In the genomic region with DNA sequence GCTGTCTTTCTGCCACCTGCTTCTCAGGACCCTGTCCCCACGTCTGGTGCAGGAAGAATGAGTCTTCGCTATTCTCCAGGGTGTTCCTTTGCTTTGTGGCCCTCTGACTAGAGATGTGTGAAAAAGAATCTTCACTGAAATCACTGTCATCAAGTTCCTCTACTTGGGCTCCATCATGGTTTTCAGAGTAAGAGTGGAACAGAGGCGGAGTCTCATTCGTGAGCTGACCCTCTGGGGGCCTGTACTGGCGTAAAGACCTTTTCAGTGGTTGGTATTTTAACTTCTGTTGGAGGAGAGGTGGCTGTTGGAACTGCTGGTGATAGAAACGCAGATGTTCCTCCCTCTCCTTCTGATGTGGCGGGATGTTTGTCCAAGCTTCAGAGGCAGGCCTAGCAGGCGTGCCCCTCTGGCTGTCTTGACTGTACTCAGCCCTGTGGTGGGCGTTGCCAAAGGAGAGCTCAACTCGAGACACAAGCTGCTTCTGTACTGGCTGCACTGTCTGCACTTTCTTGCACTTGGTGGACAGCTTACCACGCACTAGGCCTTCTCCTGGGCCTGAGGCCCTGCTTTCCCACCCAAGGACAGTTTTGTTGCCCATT, we compare ENCODE assay signal across 16 cellular contexts.
A peak's percentile ranks its signal among the peaks of the same experiment; 100 is the strongest.
DNase-seq lines count a peak whose midpoint lies in the region; ATAC-seq and TF ChIP-seq lines count a peak whose summit lies in the region.
"Had no signal": no experiment of that assay in that cellular context is flagged by ENCODE, and none has a peak within 500 bp of the region (broad histone marks: within the 10 kb centered on the region; RNA-seq: fewer than 3 reads in every experiment).

No MANE protein-coding gene starts in this region.

- H3K27ac ChIP-seq in PC-9: no peak overlapping the region
- H3K27ac ChIP-seq: HL-60, KMS-11 had no signal

- no peak overlapping the region for H2AFZ ChIP-seq in PC-9

- CTCF ChIA-PET in activated CD4-positive, alpha-beta T cell treated with anti-CD3 and anti-CD28 coated beads, Interleukin-2, amount 10 ng/mL, durations not matched to agents 7 days and 5 days (lab: Charles Lee): no interaction called here
- CTCF ChIA-PET in PC-9 (lab: Charles Lee): interaction anchor here (0.6 kb wide), 1 partner anchor 118 kb away, joined by 5 read pairs; no protein-coding TSS in a partner anchor

- no peaks in the 10 kb centered on the region for H3K9me3 Mint-ChIP-seq in activated CD4-positive, alpha-beta T cell treated with anti-CD3 and anti-CD28 coated beads, Interleukin-2, amount 10 ng/mL, durations not matched to agents 7 days and 5 days
- no peaks in the 10 kb centered on the region for H3K9me3 Mint-ChIP-seq in stimulated activated effector memory CD8-positive, alpha-beta T cell treated with anti-CD3 and anti-CD28 coated beads, Interleukin-12 subunit alpha, Interleukin-12 subunit beta, amount 100 ng/mL, for 72 hours
- H3K9me3 Mint-ChIP-seq in natural killer cell: no peaks in the 10 kb centered on the region

- no peaks in the 10 kb centered on the region for H3K27me3 ChIP-seq in PC-9 (ENCODE audit: insufficient read depth, low read depth)

- no peaks in the 10 kb centered on the region for H3K79me2 ChIP-seq in PC-9 (ENCODE audit: low read depth)

- H3K36me3 Mint-ChIP-seq in activated CD4-positive, alpha-beta T cell treated with anti-CD3 and anti-CD28 coated beads, Interleukin-2, amount 10 ng/mL, durations not matched to agents 7 days and 5 days (ENCODE audit: low read depth): peaks cover 26% of the 10 kb centered on the region
- peaks cover 30% of the 10 kb centered on the region for H3K36me3 Mint-ChIP-seq in stimulated activated effector memory CD8-positive, alpha-beta T cell treated with anti-CD3 and anti-CD28 coated beads, Interleukin-12 subunit alpha, Interleukin-12 subunit beta, amount 100 ng/mL, for 72 hours
- no peaks in the 10 kb centered on the region for H3K36me3 Mint-ChIP-seq in natural killer cell

- no peak for ATAC-seq in stimulated activated effector memory CD8-positive, alpha-beta T cell treated with anti-CD3 and anti-CD28 coated beads, Interleukin-12 subunit alpha, Interleukin-12 subunit beta, amount 100 ng/mL, for 72 hours
- ATAC-seq in natural killer cell: no peak
- ATAC-seq: HCT116 had no signal

- H3K9me3 ChIP-seq in PC-9 (ENCODE audit: insufficient read depth, low read depth): no peaks in the 10 kb centered on the region

- H3K4me1 ChIP-seq in PC-9 (replicated peaks; ENCODE audit: insufficient read depth): peaks cover 27% of the 10 kb centered on the region

- no peak overlapping the region for H3K4me3 ChIP-seq in PC-9
- H3K4me3 ChIP-seq in fibroblast of the aortic adventitia (ENCODE audit: low read depth, low read length): no peak overlapping the region

- POLR2A ChIA-PET in activated CD4-positive, alpha-beta T cell treated with anti-CD3 and anti-CD28 coated beads, Interleukin-2, amount 10 ng/mL, durations not matched to agents 7 days and 5 days (lab: Charles Lee): no interaction called here
- POLR2A ChIA-PET in PC-9 (lab: Charles Lee; ENCODE audit: unreplicated experiment): no interaction called here

- H3K27me3 Mint-ChIP-seq in activated CD4-positive, alpha-beta T cell treated with anti-CD3 and anti-CD28 coated beads, Interleukin-2, amount 10 ng/mL, durations not matched to agents 7 days and 5 days: no peaks in the 10 kb centered on the region
- no peaks in the 10 kb centered on the region for H3K27me3 Mint-ChIP-seq in natural killer cell (ENCODE audit: low read depth in 2 of 2)
- H3K27me3 Mint-ChIP-seq: progenitor cell of endocrine pancreas had no signal

- no peaks in the 10 kb centered on the region for H3K9me2 ChIP-seq in PC-9 (ENCODE audit: insufficient read depth)

- peaks cover 17% of the 10 kb centered on the region for H3K4me1 Mint-ChIP-seq in activated CD4-positive, alpha-beta T cell treated with anti-CD3 and anti-CD28 coated beads, Interleukin-2, amount 10 ng/mL, durations not matched to agents 7 days and 5 days
- H3K4me1 Mint-ChIP-seq in stimulated activated effector memory CD8-positive, alpha-beta T cell treated with anti-CD3 and anti-CD28 coated beads, Interleukin-12 subunit alpha, Interleukin-12 subunit beta, amount 100 ng/mL, for 72 hours: no peaks in the 10 kb centered on the region
- no peaks in the 10 kb centered on the region for H3K4me1 Mint-ChIP-seq in natural killer cell

- TF ChIP-seq CTCF in PC-9 (conservative IDR thresholded peaks at IDR 0.05): no peak
- TF ChIP-seq CTCF in fibroblast of the aortic adventitia (IDR thresholded peaks at IDR 0.05; ENCODE audit: insufficient read depth, low read length): no peak
- no peak for TF ChIP-seq CTCF in natural killer cell (IDR thresholded peaks at IDR 0.05)

- H3K36me3 ChIP-seq in PC-9 (ENCODE audit: low read depth): no peaks in the 10 kb centered on the region

- DNase-seq in activated CD4-positive, alpha-beta T cell treated with anti-CD3 and anti-CD28 coated beads, Interleukin-2, amount 10 ng/mL, durations not matched to agents 7 days and 5 days: peak; percentile 44
- DNase-seq in activated CD4-positive, alpha-beta T cell treated with anti-CD3 and anti-CD28 coated beads for 48 hours: no peak
- DNase-seq in PC-9 (no peak), fibroblast of the aortic adventitia (ENCODE audit: low read depth) (peak; percentile 22), natural killer cell (no peak), AG08396 (ENCODE audit: low spot score) (no peak), NCI-H1436 treated with DMSO at 0.1 percent for 48 hours (lab: John Stamatoyannopoulos, UW) (no peak)
- DNase-seq in stimulated activated effector memory CD8-positive, alpha-beta T cell treated with anti-CD3 and anti-CD28 coated beads, Interleukin-12 subunit alpha, Interleukin-12 subunit beta, amount 100 ng/mL, for 72 hours (ENCODE audit: low spot score in 2 of 2): no peak
- DNase-seq: COR-L47; cortex of kidney; NCI-H1417 treated with DMSO at 0.1 percent for 48 hours; stimulated activated CD4-positive, alpha-beta T cell treated with anti-CD3 and anti-CD28 coated beads, Interleukin-15, amount 100 ng/mL, for 24 hours had no signal

- BruUV-seq in PC-9 (replicated peaks; lab: Mats Ljungman, UMichigan): TSS peak; percentile 7

- no peak overlapping the region for H3K4me2 ChIP-seq in PC-9
- H3K4me2 ChIP-seq: KMS-11 had no signal

- H3F3A ChIP-seq in PC-9 (ENCODE audit: insufficient read depth, low read depth): peaks cover 29% of the 10 kb centered on the region

- H3K27ac Mint-ChIP-seq in activated CD4-positive, alpha-beta T cell treated with anti-CD3 and anti-CD28 coated beads, Interleukin-2, amount 10 ng/mL, durations not matched to agents 7 days and 5 days: peak overlapping the region; percentile 84
- H3K27ac Mint-ChIP-seq in stimulated activated effector memory CD8-positive, alpha-beta T cell treated with anti-CD3 and anti-CD28 coated beads, Interleukin-12 subunit alpha, Interleukin-12 subunit beta, amount 100 ng/mL, for 72 hours: peak overlapping the region; percentile 55
- H3K27ac Mint-ChIP-seq in natural killer cell: no peak overlapping the region
- H3K27ac Mint-ChIP-seq: progenitor cell of endocrine pancreas had no signal

- intact Hi-C loops in PC-9 (cut with micrococcal nuclease; ENCODE audit: unreplicated experiment) (loop anchor here (10.0 kb wide), 1 partner anchor 348 kb away; no protein-coding TSS in a partner anchor), natural killer cell (cut with micrococcal nuclease) (no loop called here)

- no peaks in the 10 kb centered on the region for H4K20me1 ChIP-seq in PC-9 (ENCODE audit: insufficient read depth)

- H3K4me3 Mint-ChIP-seq in activated CD4-positive, alpha-beta T cell treated with anti-CD3 and anti-CD28 coated beads, Interleukin-2, amount 10 ng/mL, durations not matched to agents 7 days and 5 days: no peak overlapping the region
- H3K4me3 Mint-ChIP-seq in stimulated activated effector memory CD8-positive, alpha-beta T cell treated with anti-CD3 and anti-CD28 coated beads, Interleukin-12 subunit alpha, Interleukin-12 subunit beta, amount 100 ng/mL, for 72 hours: no peak overlapping the region
- H3K4me3 Mint-ChIP-seq in natural killer cell: no peak overlapping the region

Comparison
In these comparisons a context has a peak if more than half of its experiments do, and no peak if none do; other contexts are left out.
1. DNase-seq: peak in activated CD4-positive, alpha-beta T cell treated with anti-CD3 and anti-CD28 coated beads, Interleukin-2, amount 10 ng/mL, durations not matched to agents 7 days and 5 days (single experiment) and fibroblast of the aortic adventitia (single experiment); none in activated CD4-positive, alpha-beta T cell treated with anti-CD3 and anti-CD28 coated beads for 48 hours (single experiment), PC-9 (0 of 2), stimulated activated effector memory CD8-positive, alpha-beta T cell treated with anti-CD3 and anti-CD28 coated beads, Interleukin-12 subunit alpha, Interleukin-12 subunit beta, amount 100 ng/mL, for 72 hours (0 of 2), natural killer cell (single experiment), AG08396 (single experiment) and NCI-H1436 treated with DMSO at 0.1 percent for 48 hours (single experiment).
2. H3K27ac Mint-ChIP-seq: peak in activated CD4-positive, alpha-beta T cell treated with anti-CD3 and anti-CD28 coated beads, Interleukin-2, amount 10 ng/mL, durations not matched to agents 7 days and 5 days (single experiment) and stimulated activated effector memory CD8-positive, alpha-beta T cell treated with anti-CD3 and anti-CD28 coated beads, Interleukin-12 subunit alpha, Interleukin-12 subunit beta, amount 100 ng/mL, for 72 hours (single experiment); none in natural killer cell (0 of 2).